Comparison of ENCODE assay signal across 20 cellular contexts in the genomic region with DNA sequence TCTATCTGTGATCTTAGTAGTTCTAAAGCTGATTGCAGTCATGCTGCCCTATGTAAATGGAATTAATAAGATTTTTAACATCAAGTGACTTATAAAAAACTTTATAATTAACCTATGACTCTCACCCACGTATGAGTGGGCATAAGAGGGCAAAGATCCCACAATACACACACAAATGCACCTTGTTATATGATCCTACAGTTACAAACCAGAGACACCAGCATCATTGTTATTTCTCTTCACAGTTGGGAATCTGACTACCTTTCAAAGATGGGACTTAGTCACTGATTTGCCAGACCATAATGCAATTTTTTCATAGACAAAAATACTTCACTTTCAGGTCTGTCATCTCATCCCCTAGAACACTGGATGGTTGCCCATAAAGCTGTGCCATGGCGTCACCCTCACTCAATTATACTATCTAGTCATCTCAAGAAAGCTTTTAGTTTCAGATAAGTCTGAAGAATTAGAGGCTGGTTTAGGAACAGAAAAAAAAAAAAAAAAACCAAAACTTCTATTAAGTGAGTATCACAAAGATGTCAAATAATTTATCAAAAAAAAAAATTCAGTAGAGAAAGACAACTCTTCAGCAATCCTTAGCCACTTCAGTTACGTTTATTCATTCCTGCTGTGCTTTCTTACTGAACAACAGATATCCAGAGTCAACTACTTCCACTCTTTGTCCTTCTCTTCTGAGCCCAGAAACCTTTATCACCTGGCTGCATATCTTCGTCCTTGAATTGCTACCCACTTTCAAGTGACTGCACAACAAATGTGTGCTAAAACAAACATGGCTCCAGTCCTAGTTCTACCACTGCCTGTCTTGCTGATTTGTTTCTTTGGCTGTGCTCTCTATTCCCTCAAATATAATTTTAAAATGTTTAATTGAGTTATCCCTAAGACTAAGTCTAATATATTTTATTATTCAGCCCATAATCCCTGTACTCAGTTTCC.
"Had no signal": no experiment of that assay in that cellular context is flagged by ENCODE, and none has a peak within 500 bp of the region (broad histone marks: within the 10 kb centered on the region; RNA-seq: fewer than 3 reads in every experiment).

No MANE protein-coding gene starts in this region.

- H3K27ac Mint-ChIP-seq: activated CD8-positive, alpha-beta T cell treated with anti-CD3 and anti-CD28 coated beads for 36 hours; activated naive CD4-positive, alpha-beta T cell treated with anti-CD3 and anti-CD28 coated beads for 36 hours; activated naive CD8-positive, alpha-beta T cell treated with anti-CD3 and anti-CD28 coated beads, Interleukin-2, amount 50 U/mL, for 24 hours; activated T-cell treated with anti-CD3 and anti-CD28 coated beads, Interleukin-2, amount 50 U/mL, for 24 hours; nephron progenitor cell; T-helper 2 cell treated with Interferon-gamma antibody and Interleukin-4, amounts not matched to agents 5 μg/mL and 100 μg/mL, for 36 hours; WTC11 had no signal

- H3K36me3 ChIP-seq: brain microvascular endothelial cell, colonic mucosa, left ventricle myocardium inferior had no signal

- H3K9me3 ChIP-seq: colonic mucosa, left ventricle myocardium inferior had no signal

- H3K27ac ChIP-seq: brain microvascular endothelial cell, colonic mucosa, left ventricle myocardium inferior had no signal

- H3K27me3 Mint-ChIP-seq: activated CD8-positive, alpha-beta T cell treated with anti-CD3 and anti-CD28 coated beads for 36 hours; activated naive CD8-positive, alpha-beta T cell treated with anti-CD3 and anti-CD28 coated beads, Interleukin-2, amount 50 U/mL, for 24 hours; activated T-cell treated with anti-CD3 and anti-CD28 coated beads, Interleukin-2, amount 50 U/mL, for 24 hours had no signal

- H3K9me3 Mint-ChIP-seq: nephron progenitor cell, WTC11 had no signal

- H3K36me3 Mint-ChIP-seq: WTC11 had no signal

- H3K4me3 ChIP-seq: colonic mucosa, left ventricle myocardium inferior had no signal

- DNase-seq: activated CD4-positive, alpha-beta T cell treated with anti-CD3 and anti-CD28 coated beads for 4 hours; activated CD8-positive, alpha-beta T cell treated with anti-CD3 and anti-CD28 coated beads for 36 hours; activated naive CD4-positive, alpha-beta T cell treated with anti-CD3 and anti-CD28 coated beads for 36 hours; activated naive CD8-positive, alpha-beta T cell treated with anti-CD3 and anti-CD28 coated beads, Interleukin-2, amount 50 U/mL, for 24 hours; activated T-cell treated with anti-CD3 and anti-CD28 coated beads, Interleukin-2, amount 50 U/mL, for 24 hours; anterior cingulate cortex; brain microvascular endothelial cell; central memory CD4-positive, alpha-beta T cell; colonic mucosa; erythroblast; head of caudate nucleus; kidney glomerular epithelial cell; left ventricle myocardium inferior; nephron progenitor cell; nucleus accumbens; posterior cingulate gyrus; stimulated activated CD8-positive, alpha-beta memory T cell treated with anti-CD3 and anti-CD28 coated beads, Interleukin-4, amount 100 ng/mL, for 48 hours; stimulated activated naive CD4-positive, alpha-beta T cell had no signal

- H3K4me1 ChIP-seq: colonic mucosa had no signal

- H3K4me3 Mint-ChIP-seq: activated CD8-positive, alpha-beta T cell treated with anti-CD3 and anti-CD28 coated beads for 36 hours; activated naive CD4-positive, alpha-beta T cell treated with anti-CD3 and anti-CD28 coated beads for 36 hours; activated naive CD8-positive, alpha-beta T cell treated with anti-CD3 and anti-CD28 coated beads, Interleukin-2, amount 50 U/mL, for 24 hours; activated T-cell treated with anti-CD3 and anti-CD28 coated beads, Interleukin-2, amount 50 U/mL, for 24 hours; nephron progenitor cell; T-helper 2 cell treated with Interferon-gamma antibody and Interleukin-4, amounts not matched to agents 5 μg/mL and 100 μg/mL, for 36 hours; WTC11 had no signal

- H3K4me1 Mint-ChIP-seq: activated naive CD8-positive, alpha-beta T cell treated with anti-CD3 and anti-CD28 coated beads, Interleukin-2, amount 50 U/mL, for 24 hours; nephron progenitor cell; WTC11 had no signal

- H3K27me3 ChIP-seq: brain microvascular endothelial cell, colonic mucosa had no signal

- ATAC-seq: activated CD8-positive, alpha-beta T cell treated with anti-CD3 and anti-CD28 coated beads for 36 hours; activated naive CD8-positive, alpha-beta T cell treated with anti-CD3 and anti-CD28 coated beads, Interleukin-2, amount 50 U/mL, for 24 hours; WTC11 had no signal
